1 cellular context compared by ENCODE assay signal in the genomic region with DNA sequence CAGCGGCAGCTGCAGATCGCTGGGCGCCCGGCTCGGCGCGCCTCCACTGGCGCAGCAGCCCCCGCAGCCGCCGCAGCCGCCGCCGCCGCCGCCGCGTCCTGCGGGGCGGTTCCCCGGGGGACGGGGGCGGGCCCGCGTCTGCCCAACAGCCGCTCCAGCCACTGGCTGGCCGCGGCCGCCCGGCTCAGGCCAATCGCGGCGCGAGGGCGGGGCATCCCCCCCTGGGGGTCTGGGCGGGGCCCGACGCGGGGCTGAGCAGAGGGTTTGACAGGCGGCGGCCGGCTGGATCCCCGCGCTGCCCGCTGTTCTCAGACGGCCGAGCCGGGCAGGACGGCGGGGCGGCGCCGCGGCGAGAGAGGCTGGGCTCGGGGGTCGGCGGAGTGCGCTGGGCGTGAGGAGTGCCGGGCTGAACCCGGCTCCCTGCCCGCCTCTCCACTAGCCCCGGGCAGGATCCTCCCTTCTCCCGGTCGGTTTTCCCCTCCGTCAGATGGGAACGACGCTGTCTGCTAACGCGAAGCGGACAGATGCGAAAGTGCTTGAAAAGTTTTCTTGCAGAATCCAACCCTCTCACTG.
TF ChIP-seq lines count a peak whose summit lies in the region.

TSS of gene GLIS1 (minus strand) at position 56 of the 573 bp plus-strand sequence. CDS start 1,100 bp downstream, outside the sequence.

TF ChIP-seq in K562, 482 proteins besides CTCF, POLR2A, EP300 and RAD21 (continued from another document and continues in another):
- TF ChIP-seq MGA (IDR thresholded peaks at IDR 0.05) (no peak), KDM4B (IDR thresholded peaks at IDR 0.05; ENCODE audit: borderline replicate concordance in 2 of 2, low read depth in 1 of 2) (no peak), THAP12 (CRISPR knock-in tag; IDR thresholded peaks at IDR 0.05) (no peak), EWSR1 (IDR thresholded peaks at IDR 0.05; ENCODE audit: borderline replicate concordance, low read depth, partially characterized antibody) (no peak), SMARCA4 (IDR thresholded peaks at IDR 0.05) (no peak), ILF3 (IDR thresholded peaks at IDR 0.05; ENCODE audit: borderline replicate concordance) (no peak), CBX2 (IDR thresholded peaks at IDR 0.05; ENCODE audit: insufficient read depth, low read length, poor library complexity, severe bottlenecking) (no peak), ZKSCAN8 (CRISPR knock-in tag; IDR thresholded peaks at IDR 0.05) (no peak), ZBTB7A (IDR thresholded peaks at IDR 0.05; ENCODE audit: borderline replicate concordance, control insufficient read depth, low read depth, low read length) (peak; percentile 36; the same call in 1 of the 2 replicates), EHMT2 (IDR thresholded peaks at IDR 0.05) (no peak), JUND (IDR thresholded peaks at IDR 0.05; ENCODE audit: borderline replicate concordance, low read depth, low read length) (no peak), JUND (tag; IDR thresholded peaks at IDR 0.05; ENCODE audit: borderline replicate concordance, low read depth, low read length) (no peak), NELFE (IDR thresholded peaks at IDR 0.05; ENCODE audit: insufficient read depth, insufficient read length) (no peak), NR4A1 (CRISPR knock-in tag; IDR thresholded peaks at IDR 0.05) (no peak), NR4A1 (tag; IDR thresholded peaks at IDR 0.05) (no peak), POLR2AphosphoS2 (IDR thresholded peaks at IDR 0.05; ENCODE audit: low read length) (no peak), TRIM28 (IDR thresholded peaks at IDR 0.05) (no peak), RBM39 (optimal IDR thresholded peaks at IDR 0.05; ENCODE audit: low read depth, low read length) (no peak), HNRNPH1 (optimal IDR thresholded peaks at IDR 0.05; ENCODE audit: low read depth, low read length) (no peak), GABPA (tag; conservative IDR thresholded peaks at IDR 0.05; ENCODE audit: low read depth) (no peak), ZNF766 (CRISPR knock-in tag; conservative IDR thresholded peaks at IDR 0.05) (no peak), ADNP (tag; IDR thresholded peaks at IDR 0.05) (no peak), ZNF407 (IDR thresholded peaks at IDR 0.05; ENCODE audit: low read depth) (no peak), CBX3 (IDR thresholded peaks at IDR 0.05; ENCODE audit: borderline replicate concordance in 1 of 2, low read length in 2 of 2) (no peak), ZNF174 (CRISPR knock-in tag; IDR thresholded peaks at IDR 0.05) (no peak), ZNF551 (CRISPR knock-in tag; IDR thresholded peaks at IDR 0.05) (no peak), RBFOX2 (IDR thresholded peaks at IDR 0.05; ENCODE audit: low read depth, low read length) (no peak), BMI1 (IDR thresholded peaks at IDR 0.05; ENCODE audit: low read length) (no peak), ZNF121 (CRISPR knock-in tag; conservative IDR thresholded peaks at IDR 0.05) (no peak), PHF20 (IDR thresholded peaks at IDR 0.05; ENCODE audit: partially characterized antibody) (no peak), NFIX (CRISPR knock-in tag; IDR thresholded peaks at IDR 0.05; ENCODE audit: low read depth) (no peak), ZNF263 (CRISPR knock-in tag; IDR thresholded peaks at IDR 0.05; ENCODE audit: borderline replicate concordance) (no peak)
- TF ChIP-seq, protein P1, sequence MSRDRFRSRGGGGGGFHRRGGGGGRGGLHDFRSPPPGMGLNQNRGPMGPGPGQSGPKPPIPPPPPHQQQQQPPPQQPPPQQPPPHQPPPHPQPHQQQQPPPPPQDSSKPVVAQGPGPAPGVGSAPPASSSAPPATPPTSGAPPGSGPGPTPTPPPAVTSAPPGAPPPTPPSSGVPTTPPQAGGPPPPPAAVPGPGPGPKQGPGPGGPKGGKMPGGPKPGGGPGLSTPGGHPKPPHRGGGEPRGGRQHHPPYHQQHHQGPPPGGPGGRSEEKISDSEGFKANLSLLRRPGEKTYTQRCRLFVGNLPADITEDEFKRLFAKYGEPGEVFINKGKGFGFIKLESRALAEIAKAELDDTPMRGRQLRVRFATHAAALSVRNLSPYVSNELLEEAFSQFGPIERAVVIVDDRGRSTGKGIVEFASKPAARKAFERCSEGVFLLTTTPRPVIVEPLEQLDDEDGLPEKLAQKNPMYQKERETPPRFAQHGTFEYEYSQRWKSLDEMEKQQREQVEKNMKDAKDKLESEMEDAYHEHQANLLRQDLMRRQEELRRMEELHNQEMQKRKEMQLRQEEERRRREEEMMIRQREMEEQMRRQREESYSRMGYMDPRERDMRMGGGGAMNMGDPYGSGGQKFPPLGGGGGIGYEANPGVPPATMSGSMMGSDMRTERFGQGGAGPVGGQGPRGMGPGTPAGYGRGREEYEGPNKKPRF (IDR thresholded peaks at IDR 0.05; ENCODE audit: low read depth, low read length), result no peak
